In the genomic region with DNA sequence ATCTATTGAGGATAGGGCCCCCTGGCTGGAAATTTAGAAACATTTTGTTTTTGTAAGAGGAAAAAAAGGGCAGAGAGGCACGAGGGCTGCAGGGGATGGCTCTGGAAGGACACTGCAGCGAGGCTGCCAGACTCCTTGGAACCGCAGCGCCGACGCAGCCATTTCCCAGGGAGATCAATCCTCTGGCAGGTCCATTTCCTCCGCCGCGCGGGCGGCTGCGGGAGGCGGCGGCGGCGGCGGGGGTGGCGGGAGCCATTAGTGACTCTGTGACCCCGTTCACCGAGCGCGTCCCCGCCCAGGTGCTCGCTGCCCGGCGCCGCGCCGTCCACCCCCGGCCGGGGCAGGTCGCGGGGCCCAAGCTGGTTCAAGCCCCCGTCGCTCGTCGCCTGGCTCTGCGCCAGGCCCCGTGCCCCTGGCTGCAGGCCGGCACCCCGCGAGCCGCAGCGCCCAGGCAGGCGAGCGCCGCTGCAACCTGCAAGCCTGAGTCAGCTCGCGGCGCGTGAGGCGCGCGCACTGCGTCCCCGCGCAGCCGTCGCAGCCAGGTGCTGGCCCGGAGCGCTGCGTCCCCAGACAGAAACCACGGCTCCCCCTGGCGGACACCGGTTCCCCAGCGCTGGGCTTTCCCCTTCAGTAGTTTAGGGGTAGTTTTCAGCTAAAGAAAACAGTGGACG, we compare ENCODE assay signal across 8 cellular contexts.
DNase-seq lines count a peak whose midpoint lies in the region; TF ChIP-seq lines count a peak whose summit lies in the region.

No MANE protein-coding gene starts in this region.

- WGBS in thyroid gland, 2 donors: 0 to 1% methylated on average over 14 to 32 of the region's 67 CpGs

- no peak overlapping the region for H3K27ac ChIP-seq in SJSA1
- H3K27ac ChIP-seq in thyroid gland: peak overlapping the region; percentile 43 to 84 (median 79)

- H3K4me3 ChIP-seq in LNCaP clone FGC (ENCODE audit: low read depth, low read length) (peak overlapping the region; percentile 44), SJSA1 (peak overlapping the region; percentile 76), thyroid gland (replicated peaks in 1 of 3) (peak overlapping the region in 2 of 3 donors; percentile 38 to 48)

- H3K27me3 Mint-ChIP-seq in activated naive CD4-positive, alpha-beta T cell treated with anti-CD3 and anti-CD28 coated beads, Interleukin-2, amount 10 ng/mL, durations not matched to agents 7 days and 5 days: peaks cover 26% of the 10 kb centered on the region
- H3K27me3 Mint-ChIP-seq in glutamatergic neuron (ENCODE audit: unreplicated experiment): peaks cover 7% of the 10 kb centered on the region
- H3K27me3 Mint-ChIP-seq in osteocyte (ENCODE audit: unreplicated experiment): no peaks in the 10 kb centered on the region

- in situ Hi-C loops in G401 (cut with HindIII; ENCODE audit: low sequenced_read_pairs): no loop called here

- no peaks in the 10 kb centered on the region for H3K27me3 ChIP-seq in SJSA1 (replicated peaks)
- H3K27me3 ChIP-seq in thyroid gland: no peaks in the 10 kb centered on the region

- H3K9me3 Mint-ChIP-seq in activated naive CD4-positive, alpha-beta T cell treated with anti-CD3 and anti-CD28 coated beads, Interleukin-2, amount 10 ng/mL, durations not matched to agents 7 days and 5 days: no peaks in the 10 kb centered on the region
- H3K9me3 Mint-ChIP-seq in glutamatergic neuron (ENCODE audit: unreplicated experiment) (peaks cover 9% of the 10 kb centered on the region), osteocyte (ENCODE audit: unreplicated experiment) (no peaks in the 10 kb centered on the region)

- peak overlapping the region; percentile 75 for H3K4me3 Mint-ChIP-seq in activated naive CD4-positive, alpha-beta T cell treated with anti-CD3 and anti-CD28 coated beads, Interleukin-2, amount 10 ng/mL, durations not matched to agents 7 days and 5 days
- H3K4me3 Mint-ChIP-seq in glutamatergic neuron (ENCODE audit: unreplicated experiment) (peak overlapping the region; percentile 90), osteocyte (ENCODE audit: unreplicated experiment) (peak overlapping the region; percentile 76)

- TF ChIP-seq POLR2A in thyroid gland (IDR thresholded peaks at IDR 0.05): peak; percentile 31 to 70

- peaks cover 38% of the 10 kb centered on the region for H3K4me1 Mint-ChIP-seq in activated naive CD4-positive, alpha-beta T cell treated with anti-CD3 and anti-CD28 coated beads, Interleukin-2, amount 10 ng/mL, durations not matched to agents 7 days and 5 days
- H3K4me1 Mint-ChIP-seq in glutamatergic neuron (ENCODE audit: low read depth, unreplicated experiment): peaks cover 64% of the 10 kb centered on the region
- H3K4me1 Mint-ChIP-seq in osteocyte (ENCODE audit: unreplicated experiment): peaks cover 40% of the 10 kb centered on the region

- H3K36me3 Mint-ChIP-seq in activated naive CD4-positive, alpha-beta T cell treated with anti-CD3 and anti-CD28 coated beads, Interleukin-2, amount 10 ng/mL, durations not matched to agents 7 days and 5 days: peaks cover 2% of the 10 kb centered on the region
- H3K36me3 Mint-ChIP-seq in glutamatergic neuron (ENCODE audit: unreplicated experiment) (no peaks in the 10 kb centered on the region), osteocyte (ENCODE audit: unreplicated experiment) (no peaks in the 10 kb centered on the region)

- TF ChIP-seq CTCF in LNCaP clone FGC (IDR thresholded peaks at IDR 0.05; ENCODE audit: control insufficient read depth, extremely low read depth, insufficient read depth) (peak; percentile 84), glutamatergic neuron (IDR thresholded peaks at IDR 0.05; ENCODE audit: partially characterized antibody, unreplicated experiment) (peak; percentile 90), osteocyte (IDR thresholded peaks at IDR 0.05) (peak; percentile 96), thyroid gland (IDR thresholded peaks at IDR 0.05) (peak in 5 of 6 experiments; percentile 74 to 89 (median 87))

- H3K9me3 ChIP-seq in SJSA1 (replicated peaks) (no peaks in the 10 kb centered on the region), thyroid gland (no peaks in the 10 kb centered on the region)

- intact Hi-C loops in thyroid gland (cut with DNase I): loop anchor here (5.0 to 10.0 kb wide), 4 partner anchors 260 to 602 kb away; partner anchors contain the start of gene UBL3

- H3K36me3 ChIP-seq in SJSA1: no peaks in the 10 kb centered on the region
- no peaks in the 10 kb centered on the region for H3K36me3 ChIP-seq in thyroid gland

- peak overlapping the region; percentile 19 for H3K27ac Mint-ChIP-seq in activated naive CD4-positive, alpha-beta T cell treated with anti-CD3 and anti-CD28 coated beads, Interleukin-2, amount 10 ng/mL, durations not matched to agents 7 days and 5 days
- H3K27ac Mint-ChIP-seq in glutamatergic neuron (ENCODE audit: unreplicated experiment) (peak overlapping the region; percentile 87), osteocyte (ENCODE audit: unreplicated experiment) (peak overlapping the region; percentile 77)

- DNase-seq in G401 (ENCODE audit: low spot score) (peak; percentile 84), H4 (ENCODE audit: low spot score) (peak; percentile 51), LNCaP clone FGC (ENCODE audit: low read depth) (peak; percentile 42), SJSA1 (ENCODE audit: low read depth in 1 of 2, low spot score in 2 of 2) (peak; percentile 68 to 77), glutamatergic neuron (peak; percentile 97), osteocyte (ENCODE audit: extremely low spot score, unreplicated experiment) (peak; percentile 94), thyroid gland (peak; percentile 90 to 91)
- DNase-seq in activated naive CD4-positive, alpha-beta T cell treated with anti-CD3 and anti-CD28 coated beads, Interleukin-2, amount 10 ng/mL, durations not matched to agents 7 days and 5 days: peak; percentile 95

- H3K4me1 ChIP-seq in SJSA1 (replicated peaks) (peaks cover 29% of the 10 kb centered on the region), thyroid gland (peaks cover 22 to 28% of the 10 kb centered on the region in 2 donors)

- CTCF ChIA-PET in activated naive CD4-positive, alpha-beta T cell treated with anti-CD3 and anti-CD28 coated beads, Interleukin-2, amount 10 ng/mL, durations not matched to agents 7 days and 5 days (lab: Charles Lee): interaction anchor here (0.6 to 9.8 kb wide), 34 partner anchors 9 to 693 kb away, joined by 3 to 205 read pairs (median 4); partner anchors contain the start of gene UBL3

Comparison
In these comparisons a context has a peak if more than half of its experiments do, and no peak if none do; other contexts are left out.
1. DNase-seq: peak in every context shown above with its lines; median percentile 97 in glutamatergic neuron; 95 in activated naive CD4-positive, alpha-beta T cell treated with anti-CD3 and anti-CD28 coated beads, Interleukin-2, amount 10 ng/mL, durations not matched to agents 7 days and 5 days; 94 in osteocyte; 90 in thyroid gland; 84 in G401; 72 in SJSA1; 51 in H4; 42 in LNCaP clone FGC.
2. H3K27ac Mint-ChIP-seq: peak in every context shown above with its lines; median percentile 87 in glutamatergic neuron; 77 in osteocyte; 19 in activated naive CD4-positive, alpha-beta T cell treated with anti-CD3 and anti-CD28 coated beads, Interleukin-2, amount 10 ng/mL, durations not matched to agents 7 days and 5 days.